11 cellular contexts compared by ENCODE assay signal in the genomic region with DNA sequence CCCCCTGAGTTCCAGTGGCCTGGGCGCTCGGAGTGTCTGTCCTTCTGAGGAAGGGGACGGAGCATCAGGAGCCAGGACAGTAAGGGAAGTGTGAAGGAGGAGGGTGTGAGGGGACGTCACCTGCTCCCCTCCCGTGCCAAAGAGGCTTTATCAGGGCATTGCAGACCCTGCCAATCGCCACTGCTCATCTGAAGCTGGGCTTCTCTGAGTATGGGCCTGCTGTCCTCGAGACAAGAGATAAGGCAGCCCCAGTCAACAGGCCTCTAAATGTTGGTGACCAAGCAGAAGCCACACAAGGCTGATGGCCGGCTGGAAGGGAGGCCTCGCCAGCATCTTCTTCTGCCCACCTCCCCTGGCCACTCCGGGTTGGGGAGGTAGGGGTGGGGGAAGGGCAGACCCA. TPM values are rescaled to one million over a fixed set of nuclear protein-coding genes. Genes with fewer than 3 reads are reported as not detected.
"Had no signal": no experiment of that assay in that cellular context is flagged by ENCODE, and none has a peak within 500 bp of the region (broad histone marks: within the 10 kb centered on the region; RNA-seq: fewer than 3 reads in every experiment).

No MANE protein-coding gene starts in this region.

- H3K27ac Mint-ChIP-seq: activated B cell treated with CpG ODN at 0.5 μM for 24 hours, endodermal cell had no signal

- H3K36me3 ChIP-seq: brain microvascular endothelial cell, neutrophil, right atrium auricular region, thyroid gland, vagina had no signal

- H3K9me3 ChIP-seq: neutrophil, right atrium auricular region, thyroid gland, vagina had no signal

- H3K4me3 ChIP-seq: right atrium auricular region, thyroid gland, vagina had no signal

- H3K27me3 ChIP-seq: brain microvascular endothelial cell, neutrophil, right atrium auricular region, thyroid gland, vagina had no signal

- DNase-seq: activated B cell treated with CpG ODN at 0.5 μM for 24 hours; activated naive CD4-positive, alpha-beta T cell treated with anti-CD3 and anti-CD28 coated beads, Interleukin-2, amount 50 U/mL, for 16 hours; amygdala; brain microvascular endothelial cell; dermis blood vessel endothelial cell; endodermal cell; small intestine; thyroid gland had no signal

- H3K9me3 Mint-ChIP-seq: activated B cell treated with CpG ODN at 0.5 μM for 24 hours, endodermal cell had no signal

- H3K4me3 Mint-ChIP-seq: activated B cell treated with CpG ODN at 0.5 μM for 24 hours, endodermal cell had no signal

RNA-seq across cellular contexts. Expression of gene OSM, which starts 49.9 kb away (rescaled TPM):
- total RNA-seq: dermis blood vessel endothelial cell, endodermal cell, vagina had no signal
